In the genomic region with DNA sequence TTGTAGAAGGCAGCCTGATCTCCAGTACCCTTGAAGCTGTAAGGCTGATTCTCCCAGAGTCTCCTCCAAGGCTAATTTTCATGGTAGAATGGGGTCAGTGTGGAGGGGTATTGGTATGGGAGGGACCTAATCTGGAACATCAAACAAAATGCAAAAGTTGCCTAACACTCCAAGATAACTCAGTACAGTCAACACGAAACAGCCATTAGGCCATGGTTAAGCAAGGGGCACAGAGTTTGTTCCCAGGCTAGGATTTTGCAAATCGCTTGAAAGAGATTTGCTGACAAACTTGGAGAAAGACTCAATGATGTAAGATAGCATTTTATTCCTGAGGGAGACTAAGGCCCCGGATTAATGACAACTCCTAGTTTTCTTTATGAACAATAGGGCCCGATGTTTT, we compare ENCODE assay signal across 2 cellular contexts.
TF ChIP-seq lines count a peak whose summit lies in the region.

No MANE protein-coding gene starts in this region.

TF ChIP-seq in liver, 16 proteins besides CTCF, POLR2A, EP300 and RAD21:
- peak; percentile 93 for TF ChIP-seq YY1 (IDR thresholded peaks at IDR 0.05)
- TF ChIP-seq NR2F2 (IDR thresholded peaks at IDR 0.05), result peak; percentile 35
- peak; percentile 37 for TF ChIP-seq HNF4G (IDR thresholded peaks at IDR 0.05)
- TF ChIP-seq, protein P1, sequence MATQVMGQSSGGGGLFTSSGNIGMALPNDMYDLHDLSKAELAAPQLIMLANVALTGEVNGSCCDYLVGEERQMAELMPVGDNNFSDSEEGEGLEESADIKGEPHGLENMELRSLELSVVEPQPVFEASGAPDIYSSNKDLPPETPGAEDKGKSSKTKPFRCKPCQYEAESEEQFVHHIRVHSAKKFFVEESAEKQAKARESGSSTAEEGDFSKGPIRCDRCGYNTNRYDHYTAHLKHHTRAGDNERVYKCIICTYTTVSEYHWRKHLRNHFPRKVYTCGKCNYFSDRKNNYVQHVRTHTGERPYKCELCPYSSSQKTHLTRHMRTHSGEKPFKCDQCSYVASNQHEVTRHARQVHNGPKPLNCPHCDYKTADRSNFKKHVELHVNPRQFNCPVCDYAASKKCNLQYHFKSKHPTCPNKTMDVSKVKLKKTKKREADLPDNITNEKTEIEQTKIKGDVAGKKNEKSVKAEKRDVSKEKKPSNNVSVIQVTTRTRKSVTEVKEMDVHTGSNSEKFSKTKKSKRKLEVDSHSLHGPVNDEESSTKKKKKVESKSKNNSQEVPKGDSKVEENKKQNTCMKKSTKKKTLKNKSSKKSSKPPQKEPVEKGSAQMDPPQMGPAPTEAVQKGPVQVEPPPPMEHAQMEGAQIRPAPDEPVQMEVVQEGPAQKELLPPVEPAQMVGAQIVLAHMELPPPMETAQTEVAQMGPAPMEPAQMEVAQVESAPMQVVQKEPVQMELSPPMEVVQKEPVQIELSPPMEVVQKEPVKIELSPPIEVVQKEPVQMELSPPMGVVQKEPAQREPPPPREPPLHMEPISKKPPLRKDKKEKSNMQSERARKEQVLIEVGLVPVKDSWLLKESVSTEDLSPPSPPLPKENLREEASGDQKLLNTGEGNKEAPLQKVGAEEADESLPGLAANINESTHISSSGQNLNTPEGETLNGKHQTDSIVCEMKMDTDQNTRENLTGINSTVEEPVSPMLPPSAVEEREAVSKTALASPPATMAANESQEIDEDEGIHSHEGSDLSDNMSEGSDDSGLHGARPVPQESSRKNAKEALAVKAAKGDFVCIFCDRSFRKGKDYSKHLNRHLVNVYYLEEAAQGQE (IDR thresholded peaks at IDR 0.05), result peak; percentile 84
- TF ChIP-seq, protein P2, sequence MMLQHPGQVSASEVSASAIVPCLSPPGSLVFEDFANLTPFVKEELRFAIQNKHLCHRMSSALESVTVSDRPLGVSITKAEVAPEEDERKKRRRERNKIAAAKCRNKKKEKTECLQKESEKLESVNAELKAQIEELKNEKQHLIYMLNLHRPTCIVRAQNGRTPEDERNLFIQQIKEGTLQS (IDR thresholded peaks at IDR 0.05), result peak; percentile 77
- peak in 1 of 2 donors; percentile 64 for TF ChIP-seq EGR1 (IDR thresholded peaks at IDR 0.05; ENCODE audit: low read depth in 2 of 2)
- peak; percentile 74 to 88 for TF ChIP-seq JUND (IDR thresholded peaks at IDR 0.05)
- peak; percentile 83 for TF ChIP-seq TAF1 (conservative IDR thresholded peaks at IDR 0.05)
- peak; percentile 78 for TF ChIP-seq SP1 (IDR thresholded peaks at IDR 0.05)
- TF ChIP-seq HNF4A (conservative IDR thresholded peaks at IDR 0.05), result peak; percentile 80 to 83
- TF ChIP-seq, protein P3, sequence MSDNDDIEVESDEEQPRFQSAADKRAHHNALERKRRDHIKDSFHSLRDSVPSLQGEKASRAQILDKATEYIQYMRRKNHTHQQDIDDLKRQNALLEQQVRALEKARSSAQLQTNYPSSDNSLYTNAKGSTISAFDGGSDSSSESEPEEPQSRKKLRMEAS (IDR thresholded peaks at IDR 0.05), result peak; percentile 68
- TF ChIP-seq GABPA (IDR thresholded peaks at IDR 0.05 in 1 of 2, conservative IDR thresholded peaks at IDR 0.05 in 1 of 2), result no peak
- TF ChIP-seq, protein P4, sequence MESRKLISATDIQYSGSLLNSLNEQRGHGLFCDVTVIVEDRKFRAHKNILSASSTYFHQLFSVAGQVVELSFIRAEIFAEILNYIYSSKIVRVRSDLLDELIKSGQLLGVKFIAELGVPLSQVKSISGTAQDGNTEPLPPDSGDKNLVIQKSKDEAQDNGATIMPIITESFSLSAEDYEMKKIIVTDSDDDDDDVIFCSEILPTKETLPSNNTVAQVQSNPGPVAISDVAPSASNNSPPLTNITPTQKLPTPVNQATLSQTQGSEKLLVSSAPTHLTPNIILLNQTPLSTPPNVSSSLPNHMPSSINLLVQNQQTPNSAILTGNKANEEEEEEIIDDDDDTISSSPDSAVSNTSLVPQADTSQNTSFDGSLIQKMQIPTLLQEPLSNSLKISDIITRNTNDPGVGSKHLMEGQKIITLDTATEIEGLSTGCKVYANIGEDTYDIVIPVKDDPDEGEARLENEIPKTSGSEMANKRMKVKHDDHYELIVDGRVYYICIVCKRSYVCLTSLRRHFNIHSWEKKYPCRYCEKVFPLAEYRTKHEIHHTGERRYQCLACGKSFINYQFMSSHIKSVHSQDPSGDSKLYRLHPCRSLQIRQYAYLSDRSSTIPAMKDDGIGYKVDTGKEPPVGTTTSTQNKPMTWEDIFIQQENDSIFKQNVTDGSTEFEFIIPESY (IDR thresholded peaks at IDR 0.05), result peak; percentile 85
- peak; percentile 89 for TF ChIP-seq FOXA2 (IDR thresholded peaks at IDR 0.05)
- peak; percentile 90 for TF ChIP-seq FOXA1 (IDR thresholded peaks at IDR 0.05)
- TF ChIP-seq RXRA (IDR thresholded peaks at IDR 0.05), result peak; percentile 86 to 92

TF ChIP-seq in HepG2, 621 proteins besides CTCF, POLR2A, EP300 and RAD21:
- TF ChIP-seq ZNF350 (CRISPR knock-in tag; IDR thresholded peaks at IDR 0.05; ENCODE audit: borderline replicate concordance, low read depth) (no peak), ZSCAN22 (CRISPR knock-in tag; IDR thresholded peaks at IDR 0.05) (no peak), ZNF263 (CRISPR knock-in tag; IDR thresholded peaks at IDR 0.05) (no peak), NFKB2 (CRISPR knock-in tag; IDR thresholded peaks at IDR 0.05; ENCODE audit: borderline replicate concordance) (no peak), NCOA2 (CRISPR knock-in tag; IDR thresholded peaks at IDR 0.05) (no peak), RARA (CRISPR knock-in tag; IDR thresholded peaks at IDR 0.05) (no peak), HDAC6 (IDR thresholded peaks at IDR 0.05; ENCODE audit: low read depth, low read length) (no peak)
